Comparison of ENCODE assay signal across 8 cellular contexts in the genomic region with DNA sequence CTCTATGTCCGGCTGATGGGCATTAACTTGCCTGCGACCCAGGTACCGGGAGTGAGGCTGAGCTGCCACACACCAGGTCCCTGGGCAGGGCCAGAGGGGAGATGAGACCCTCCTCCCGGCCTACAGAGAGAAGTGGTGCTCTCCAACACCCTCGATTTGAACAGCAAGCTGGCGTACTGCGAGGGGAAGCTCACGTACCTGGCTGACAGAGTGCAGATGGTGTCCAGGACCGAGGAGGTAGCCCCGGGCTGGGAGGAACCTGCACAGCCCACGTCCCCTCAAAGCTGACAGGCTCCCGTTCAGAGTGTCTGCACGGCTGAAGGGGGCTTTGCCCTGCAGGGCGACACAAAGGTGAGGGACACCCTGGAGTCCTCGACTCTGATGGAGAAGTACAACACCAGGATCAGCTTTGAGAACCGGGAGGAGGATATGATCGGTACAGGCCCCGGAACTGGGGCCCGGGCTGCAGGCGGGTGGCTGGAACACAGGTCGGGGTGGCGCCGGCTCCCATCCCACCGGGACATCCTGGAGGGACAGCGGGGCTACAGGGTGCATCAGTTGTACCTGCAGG.
DNase-seq lines count a peak whose midpoint lies in the region; ATAC-seq and TF ChIP-seq lines count a peak whose summit lies in the region.

No MANE protein-coding gene starts in this region.

- H3K79me2 ChIP-seq in SU-DHL-6 (ENCODE audit: insufficient read depth, low read length) = peaks cover 43% of the 10 kb centered on the region

- H3K9me3 ChIP-seq in SU-DHL-6 (ENCODE audit: insufficient read depth, low read length) = no peaks in the 10 kb centered on the region

- H3K9ac ChIP-seq in SU-DHL-6 (ENCODE audit: low read length) = peak overlapping the region; percentile 99

- H2AFZ ChIP-seq in SU-DHL-6 (ENCODE audit: low read depth, low read length, severe bottlenecking) = no peak overlapping the region

- H3K27me3 ChIP-seq in SU-DHL-6 (ENCODE audit: low read length) = no peaks in the 10 kb centered on the region

- H3F3A ChIP-seq in SU-DHL-6 (ENCODE audit: insufficient read depth) = no peaks in the 10 kb centered on the region

- DNase-seq in GM12864 (ENCODE audit: low read depth) (no peak), foreskin fibroblast (no peak), retinal pigment epithelial cell (ENCODE audit: low read depth) (no peak)

- H3K4me2 ChIP-seq in SU-DHL-6 (ENCODE audit: low read depth, low read length, poor library complexity, severe bottlenecking) = peak overlapping the region; percentile 74

- H3K36me3 ChIP-seq in SU-DHL-6 (ENCODE audit: low read length) = peaks cover 14% of the 10 kb centered on the region

- H3K4me3 ChIP-seq in GM12864 (ENCODE audit: low read depth, low read length) = peak overlapping the region; percentile 96
- peak overlapping the region; percentile 94 for H3K4me3 ChIP-seq in SU-DHL-6 (ENCODE audit: insufficient read depth, low read length, poor library complexity, severe bottlenecking)
- H3K4me3 ChIP-seq in foreskin fibroblast (ENCODE audit: low read depth in 1 of 2, low read length in 2 of 2) = peak overlapping the region; percentile 72 to 75
- H3K4me3 ChIP-seq in retinal pigment epithelial cell (ENCODE audit: low read length) = peak overlapping the region; percentile 64

- no peak for ATAC-seq in GM18868 (IDR thresholded peaks at IDR 0.05; ENCODE audit: unreplicated experiment)
- no peak for ATAC-seq in HG02970 (IDR thresholded peaks at IDR 0.05; ENCODE audit: low FRiP score, unreplicated experiment)
- no peak for ATAC-seq in GM21360 (IDR thresholded peaks at IDR 0.05; ENCODE audit: unreplicated experiment)
- no peak for ATAC-seq in HG02759 (IDR thresholded peaks at IDR 0.05; ENCODE audit: unreplicated experiment)

- H3K27ac ChIP-seq in SU-DHL-6 (ENCODE audit: low read depth, low read length) = no peak overlapping the region

- peaks cover 3% of the 10 kb centered on the region; the same call in 1 of the 2 replicates for H4K20me1 ChIP-seq in SU-DHL-6 (ENCODE audit: low read depth, low read length)

- H3K9me2 ChIP-seq in SU-DHL-6 (replicated peaks; ENCODE audit: insufficient read depth, low read length) = no peaks in the 10 kb centered on the region

- no peak for TF ChIP-seq CTCF in GM12864 (IDR thresholded peaks at IDR 0.05; ENCODE audit: low read depth, low read length, missing control alignments)
- no peak for TF ChIP-seq CTCF in SU-DHL-6 (IDR thresholded peaks at IDR 0.05; ENCODE audit: insufficient read depth, low read length, poor library complexity, severe bottlenecking)
- no peak for TF ChIP-seq CTCF in foreskin fibroblast (IDR thresholded peaks at IDR 0.05; ENCODE audit: low read depth, low read length)
- TF ChIP-seq CTCF in retinal pigment epithelial cell (conservative IDR thresholded peaks at IDR 0.05; ENCODE audit: low read depth, low read length) = no peak
